In genomic region chr20:8155848-8156602, GRCh38 we compare ENCODE assay signal across 11 cellular contexts. TPM values are rescaled to one million over a fixed set of nuclear protein-coding genes. Genes with fewer than 3 reads are reported as not detected.
DNase-seq lines count a peak whose midpoint lies in the region; ATAC-seq, FAIRE-seq and TF ChIP-seq lines count a peak whose summit lies in the region.
"Had no signal": no experiment of that assay in that cellular context is flagged by ENCODE, and none has a peak within 500 bp of the region (broad histone marks: within the 10 kb centered on the region; RNA-seq: fewer than 3 reads in every experiment).

No MANE protein-coding gene starts in this region.

- peaks cover 65% of the 10 kb centered on the region for H3K4me1 ChIP-seq in CD4-positive, alpha-beta memory T cell (ENCODE audit: insufficient read depth, low read length)
- peaks cover 50% of the 10 kb centered on the region for H3K4me1 ChIP-seq in HepG2 (ENCODE audit: insufficient read depth, low read length)

- peak overlapping the region in 5 of 7 donors; percentile 53 to 86 (median 60) for H3K27ac Mint-ChIP-seq in CD4-positive, alpha-beta memory T cell
- H3K27ac Mint-ChIP-seq: naive B cell had no signal

- no peak for TF ChIP-seq POLR2A in HepG2 (IDR thresholded peaks at IDR 0.05; ENCODE audit: insufficient read depth in 1 of 2, low read depth in 2 of 2, low read length in 2 of 2)

- no peaks in the 10 kb centered on the region for H3K9me3 ChIP-seq in CD4-positive, alpha-beta memory T cell (ENCODE audit: control insufficient read depth in 1 of 2, low read length in 2 of 2)
- peaks cover 18% of the 10 kb centered on the region for H3K9me3 ChIP-seq in HepG2 (ENCODE audit: low read length)

- no peak for TF ChIP-seq CTCF in HepG2 (CRISPR knock-in tag; IDR thresholded peaks at IDR 0.05)

- no peaks in the 10 kb centered on the region for H3K36me3 ChIP-seq in CD4-positive, alpha-beta memory T cell (ENCODE audit: insufficient read depth, low read length)
- peaks cover 6 to 33% of the 10 kb centered on the region in 2 experiments for H3K36me3 ChIP-seq in HepG2 (replicated peaks in 1 of 2; ENCODE audit: control insufficient read depth in 1 of 2, insufficient read depth in 2 of 2, low read length in 2 of 2)

- no peak for DNase-seq in CD4-positive, alpha-beta memory T cell
- DNase-seq in UCSD-AML1 (lab: John Stamatoyannopoulos, UW; ENCODE audit: unreplicated experiment) (peak; percentile 14), HepG2 (ENCODE audit: low spot score) (peak; percentile 47), AG08395 (ENCODE audit: low spot score) (no peak), MV-4-11 (lab: John Stamatoyannopoulos, UW) (no peak)
- DNase-seq in activated CD8-positive, alpha-beta memory T cell treated with anti-CD3 and anti-CD28 coated beads, Interleukin-2, amount 50 U/mL, for 4 hours = no peak
- DNase-seq: activated effector memory CD4-positive, alpha-beta T cell treated with anti-CD3 and anti-CD28 coated beads, Interleukin-2, amount 50 U/mL, for 16 hours; Calu3; naive B cell had no signal

- no peak for TF ChIP-seq RAD21 in HepG2 (CRISPR knock-in tag; IDR thresholded peaks at IDR 0.05)

- FAIRE-seq in HepG2 (lab: Jason Lieb, UNC) = no peak

- peaks cover 34 to 65% (median 51%) of the 10 kb centered on the region in 4 donors for H3K4me1 Mint-ChIP-seq in CD4-positive, alpha-beta memory T cell
- H3K4me1 Mint-ChIP-seq: naive B cell had no signal

- H2AFZ ChIP-seq in HepG2 (ENCODE audit: low read length) = no peak overlapping the region

- H3K4me2 ChIP-seq in HepG2 (ENCODE audit: low read depth, low read length) = peak overlapping the region; percentile 20

- H3K9me3 Mint-ChIP-seq in CD4-positive, alpha-beta memory T cell = peaks cover 0 to 6% (median 4%) of the 10 kb centered on the region in 8 donors

- TF ChIP-seq EP300 in HepG2 (IDR thresholded peaks at IDR 0.05; ENCODE audit: low read depth in 2 of 2, low read length in 2 of 2) (no peak), HepG2 (CRISPR knock-in tag; IDR thresholded peaks at IDR 0.05; ENCODE audit: borderline replicate concordance) (peak; percentile 26; the same call in 1 of the 2 replicates)

- no peak overlapping the region for H3K27ac ChIP-seq in CD4-positive, alpha-beta memory T cell (ENCODE audit: low read depth, low read length)
- H3K27ac ChIP-seq in HepG2 (ENCODE audit: extremely low read length, insufficient read depth, low read length) = peak overlapping the region; percentile 59

- ATAC-seq in GM21619 (IDR thresholded peaks at IDR 0.05; ENCODE audit: unreplicated experiment) (peak; percentile 11), HepG2 (peak; percentile 78), HG03139 (IDR thresholded peaks at IDR 0.05; ENCODE audit: unreplicated experiment) (no peak)

- intact Hi-C loops in CD4-positive, alpha-beta memory T cell (cut with micrococcal nuclease) = no loop called here
- intact Hi-C loops in HepG2 (cut with micrococcal nuclease; ENCODE audit: unreplicated experiment) = loop anchor here (1.0 to 5.0 kb wide), 4 partner anchors 12 to 53 kb away; partner anchors contain the start of gene PLCB1

- no peak overlapping the region for H3K4me3 ChIP-seq in CD4-positive, alpha-beta memory T cell (ENCODE audit: low read length in 2 of 2)
- H3K4me3 ChIP-seq in HepG2 (replicated peaks in 1 of 3; ENCODE audit: insufficient read depth in 1 of 3, low read depth in 2 of 3, low read length in 3 of 3) = no peak overlapping the region; a peak in 1 of 6 replicates

- H3K27me3 ChIP-seq in CD4-positive, alpha-beta memory T cell (ENCODE audit: insufficient read depth, low read length) = no peaks in the 10 kb centered on the region
- H3K27me3 ChIP-seq in HepG2 (ENCODE audit: control insufficient read depth in 1 of 2, insufficient read depth in 2 of 2, low read length in 2 of 2) = no peaks in the 10 kb centered on the region

- in situ Hi-C loops in HepG2 (cut with HindIII; ENCODE audit: extremely low pct_ligation_motif_present, low pct_unique_long_range_greater_than_20kb) = no loop called here

- 61% methylated on average over 2 of the region's 2 CpGs for WGBS in HepG2 (ENCODE audit: low lambda C conversion rate)

- peaks cover 16% of the 10 kb centered on the region for H3K79me2 ChIP-seq in HepG2 (ENCODE audit: insufficient read depth, low read length)

- H3K4me3 Mint-ChIP-seq in CD4-positive, alpha-beta memory T cell = peak overlapping the region in 4 of 8 donors; percentile 49 to 69 (median 60)
- H3K4me3 Mint-ChIP-seq: naive B cell had no signal

- CTCF ChIA-PET in CD4-positive, alpha-beta memory T cell (lab: Charles Lee; ENCODE audit: partially characterized antibody) = no interaction called here
- CTCF ChIA-PET in HepG2 (lab: Yijun Ruan, JAX; ENCODE audit: low intra/inter-chr PET ratio, low total read pairs) = interaction anchor here (0.9 kb wide), 1 partner anchor 11 kb away, joined by 3 read pairs; no protein-coding TSS in a partner anchor

- peaks cover 0 to 3% of the 10 kb centered on the region in 2 donors for H3K36me3 Mint-ChIP-seq in CD4-positive, alpha-beta memory T cell

- H4K20me1 ChIP-seq in HepG2 (ENCODE audit: insufficient read depth, low read length) = no peaks in the 10 kb centered on the region

- no TSS peak for BruUV-seq in HepG2 (replicated peaks; lab: Mats Ljungman, UMichigan)

- no peaks in the 10 kb centered on the region for H3K27me3 Mint-ChIP-seq in CD4-positive, alpha-beta memory T cell
- H3K27me3 Mint-ChIP-seq: naive B cell had no signal

- POLR2A ChIA-PET in CD4-positive, alpha-beta memory T cell (lab: Charles Lee; ENCODE audit: partially characterized antibody) = interaction anchor here (1.5 kb wide), 1 partner anchor 11 kb away, joined by 3 read pairs; no protein-coding TSS in a partner anchor
- POLR2A ChIA-PET in HepG2 (lab: Yijun Ruan, JAX) = interaction anchor here (1.0 to 2.5 kb wide), 12 partner anchors 10 to 301 kb away, joined by 3 to 28 read pairs (median 4); no protein-coding TSS in a partner anchor

- H3K9ac ChIP-seq in HepG2 (ENCODE audit: insufficient read depth, low read depth, low read length) = peak overlapping the region; percentile 35; the same call in 1 of the 2 replicates

TF ChIP-seq in HepG2, 621 proteins besides CTCF, POLR2A, EP300 and RAD21 (continues in another document):
- TF ChIP-seq ATM (IDR thresholded peaks at IDR 0.05; ENCODE audit: borderline replicate concordance) (no peak), ZNF639 (CRISPR knock-in tag; conservative IDR thresholded peaks at IDR 0.05) (no peak), ZMYM4 (CRISPR knock-in tag; IDR thresholded peaks at IDR 0.05) (no peak), ZNF510 (CRISPR knock-in tag; IDR thresholded peaks at IDR 0.05; ENCODE audit: low read depth) (0 out of 2 replicates have a peak, but pooled peaks have one; percentile 36), ZNF12 (CRISPR knock-in tag; IDR thresholded peaks at IDR 0.05) (no peak), HBP1 (CRISPR knock-in tag; IDR thresholded peaks at IDR 0.05; ENCODE audit: low read depth) (0 out of 2 replicates have a peak, but pooled peaks have one; percentile 41), SNAI1 (CRISPR knock-in tag; IDR thresholded peaks at IDR 0.05; ENCODE audit: borderline replicate concordance) (0 out of 2 replicates have a peak, but pooled peaks have one; percentile 31), KDM5A (IDR thresholded peaks at IDR 0.05; ENCODE audit: borderline replicate concordance, low read length) (no peak)

RNA-seq across cellular contexts. Expression of gene PLCB1, which starts 24.0 kb away (rescaled TPM):
- total RNA-seq in CD4-positive, alpha-beta memory T cell = 1 to 10 TPM; 9.5 to 9.6 TPM
- 1 to 10 TPM; 5.5 to 6.9 TPM for polyA plus RNA-seq in CD4-positive, alpha-beta memory T cell
- total RNA-seq in HepG2 (2016; rRNA removed; fragmentation: Illumina TruSeq; extraction: Trizol) = 42.4 and 68.9 TPM in 2 replicates
- total RNA-seq in HepG2 (2016; cell fraction: cytosol; rRNA removed; fragmentation: Illumina TruSeq; extraction: Trizol; ENCODE audit: low read depth) = 7.3 TPM in 2 replicates
- total RNA-seq in HepG2 (2016; cell fraction: insoluble cytoplasmic fraction; rRNA removed; fragmentation: Illumina TruSeq; extraction: Trizol) = 36.6 and 64.1 TPM in 2 replicates
- total RNA-seq in HepG2 (2016; cell fraction: membrane; rRNA removed; fragmentation: Illumina TruSeq; extraction: Trizol) = 13.6 and 62.2 TPM in 2 replicates
- 117 and 122 TPM in 2 replicates for total RNA-seq in HepG2 (2016; cell fraction: nucleus; rRNA removed; fragmentation: Illumina TruSeq; extraction: Trizol)
- 55.9 and 56.7 TPM in 2 replicates for polyA plus RNA-seq in HepG2 (2011; rRNA removed)
- 28.0 and 47.5 TPM in 2 replicates for polyA plus RNA-seq in HepG2 (2011; cell fraction: cytosol; rRNA removed)
- 39.0 and 50.9 TPM in 2 replicates for polyA plus RNA-seq in HepG2 (2011; cell fraction: nucleus; rRNA removed)
- polyA plus RNA-seq in HepG2 (2012) = 55.3 and 86.1 TPM in 2 replicates
- 2.6 and 3.2 TPM in 2 replicates for polyA plus RNA-seq in HepG2 (2016; cell fraction: cytosol; fragmentation: Illumina TruSeq; extraction: Trizol; ENCODE audit: low read depth)
- polyA plus RNA-seq in HepG2 (2016; cell fraction: insoluble cytoplasmic fraction; fragmentation: Illumina TruSeq; extraction: Trizol; ENCODE audit: low read depth) = 36.0 and 37.9 TPM in 2 replicates
- 7.2 and 7.6 TPM in 2 replicates for polyA plus RNA-seq in HepG2 (2016; cell fraction: membrane; fragmentation: Illumina TruSeq; extraction: Trizol; ENCODE audit: low read depth)
- 24.9 and 26.8 TPM in 2 replicates for polyA plus RNA-seq in HepG2 (2016; cell fraction: nucleus; fragmentation: Illumina TruSeq; extraction: Trizol; ENCODE audit: insufficient read depth, low read depth)
- 1.6 and 88.7 TPM in 2 replicates for polyA minus RNA-seq in HepG2 (2011; rRNA and poly(A)+ RNA removed; ENCODE audit: low replicate concordance)
- polyA minus RNA-seq in HepG2 (2011; cell fraction: cytosol; rRNA and poly(A)+ RNA removed) = 58.0 and 80.2 TPM in 2 replicates
- polyA minus RNA-seq in HepG2 (2011; cell fraction: nucleus; rRNA and poly(A)+ RNA removed) = 775 and 905 TPM in 2 replicates

Comparison
In these comparisons a context has a peak if more than half of its experiments do, and no peak if none do; other contexts are left out.
1. DNase-seq: peak in UCSD-AML1 (single experiment) and HepG2 (single experiment); none in CD4-positive, alpha-beta memory T cell (0 of 5), AG08395 (single experiment), MV-4-11 (single experiment) and activated CD8-positive, alpha-beta memory T cell treated with anti-CD3 and anti-CD28 coated beads, Interleukin-2, amount 50 U/mL, for 4 hours (single experiment).